Comparison of ENCODE assay signal across 21 cellular contexts in the genomic region with DNA sequence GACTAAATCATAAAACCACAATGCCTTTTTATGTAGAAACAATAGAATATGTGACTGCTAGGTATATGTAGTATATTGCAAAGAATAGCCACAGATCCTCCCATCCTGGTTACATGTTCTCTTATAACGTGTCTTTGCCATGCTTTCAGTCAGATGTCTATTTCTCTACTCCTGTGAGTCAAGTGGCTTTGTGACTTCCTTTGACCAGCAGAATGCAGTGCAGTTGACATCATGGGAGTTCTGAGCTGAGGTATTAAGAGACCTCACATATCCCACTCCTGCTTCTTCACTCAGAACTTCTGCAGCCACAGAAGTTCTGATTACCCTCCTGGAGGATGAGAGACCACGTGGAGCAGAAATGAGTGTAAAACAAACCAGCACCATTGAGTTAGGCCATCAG.
DNase-seq lines count a peak whose midpoint lies in the region; ATAC-seq and TF ChIP-seq lines count a peak whose summit lies in the region.
"Had no signal": no experiment of that assay in that cellular context is flagged by ENCODE, and none has a peak within 500 bp of the region (broad histone marks: within the 10 kb centered on the region; RNA-seq: fewer than 3 reads in every experiment).

No MANE protein-coding gene starts in this region.

- no peaks in the 10 kb centered on the region for H3K9me3 ChIP-seq in endodermal cell (ENCODE audit: control insufficient read depth, low read length)
- H3K9me3 ChIP-seq: esophagus squamous epithelium, tibial artery had no signal

- CTCF ChIA-PET in activated CD8-positive, alpha-beta T cell treated with anti-CD3 and anti-CD28 coated beads for 36 hours (lab: Charles Lee), result interaction anchor here (0.8 to 1.6 kb wide), 2 partner anchors 36 to 42 kb away, joined by 3 to 5 read pairs; no protein-coding TSS in a partner anchor

- peak; percentile 45 for ATAC-seq in activated CD8-positive, alpha-beta T cell treated with anti-CD3 and anti-CD28 coated beads for 36 hours
- peak; percentile 71 for ATAC-seq in stimulated activated naive CD8-positive, alpha-beta T cell treated with anti-CD3 and anti-CD28 coated beads, Interleukin-15, amount 100 ng/mL, for 72 hours
- no peak for ATAC-seq in stimulated activated naive B cell treated with anti-CD40 and anti-IgM and Interleukin-4, amounts not matched to agents 10 μg/mL and 1 μg/mL and 100 μg/mL, for 72 hours (replicated peaks)
- ATAC-seq: effector memory CD8-positive, alpha-beta T cell had no signal

- intact Hi-C loops in activated CD8-positive, alpha-beta T cell treated with anti-CD3 and anti-CD28 coated beads for 36 hours (cut with micrococcal nuclease), result no loop called here

- H3K27me3 Mint-ChIP-seq in activated CD8-positive, alpha-beta T cell treated with anti-CD3 and anti-CD28 coated beads for 36 hours, result no peaks in the 10 kb centered on the region
- H3K27me3 Mint-ChIP-seq in endodermal cell (ENCODE audit: insufficient read depth), result no peaks in the 10 kb centered on the region
- no peaks in the 10 kb centered on the region for H3K27me3 Mint-ChIP-seq in stimulated activated naive CD8-positive, alpha-beta T cell treated with anti-CD3 and anti-CD28 coated beads, Interleukin-15, amount 100 ng/mL, for 72 hours
- H3K27me3 Mint-ChIP-seq in stimulated activated naive B cell treated with anti-CD40 and anti-IgM and Interleukin-4, amounts not matched to agents 10 μg/mL and 1 μg/mL and 100 μg/mL, for 72 hours, result peaks cover 0 to 8% of the 10 kb centered on the region in 2 donors
- H3K27me3 Mint-ChIP-seq: B cell; effector memory CD8-positive, alpha-beta T cell; progenitor cell of endocrine pancreas had no signal

- no peaks in the 10 kb centered on the region for H3K36me3 ChIP-seq in endodermal cell (ENCODE audit: control insufficient read depth, insufficient read depth, low read length)
- H3K36me3 ChIP-seq: esophagus squamous epithelium, tibial artery had no signal

- no peak overlapping the region for H3K27ac Mint-ChIP-seq in activated CD8-positive, alpha-beta T cell treated with anti-CD3 and anti-CD28 coated beads for 36 hours
- no peak overlapping the region for H3K27ac Mint-ChIP-seq in endodermal cell
- H3K27ac Mint-ChIP-seq in stimulated activated naive CD8-positive, alpha-beta T cell treated with anti-CD3 and anti-CD28 coated beads, Interleukin-15, amount 100 ng/mL, for 72 hours, result peak overlapping the region in 1 of 2 donors; percentile 50
- no peak overlapping the region for H3K27ac Mint-ChIP-seq in stimulated activated naive B cell treated with anti-CD40 and anti-IgM and Interleukin-4, amounts not matched to agents 10 μg/mL and 1 μg/mL and 100 μg/mL, for 72 hours
- H3K27ac Mint-ChIP-seq: B cell, progenitor cell of endocrine pancreas had no signal

- H3K9me3 Mint-ChIP-seq in activated CD8-positive, alpha-beta T cell treated with anti-CD3 and anti-CD28 coated beads for 36 hours, result peaks cover 6% of the 10 kb centered on the region
- no peaks in the 10 kb centered on the region for H3K9me3 Mint-ChIP-seq in endodermal cell
- peaks cover 0 to 15% of the 10 kb centered on the region in 2 donors for H3K9me3 Mint-ChIP-seq in stimulated activated naive CD8-positive, alpha-beta T cell treated with anti-CD3 and anti-CD28 coated beads, Interleukin-15, amount 100 ng/mL, for 72 hours
- H3K9me3 Mint-ChIP-seq in stimulated activated naive B cell treated with anti-CD40 and anti-IgM and Interleukin-4, amounts not matched to agents 10 μg/mL and 1 μg/mL and 100 μg/mL, for 72 hours, result peaks cover 0 to 5% of the 10 kb centered on the region in 2 donors
- H3K9me3 Mint-ChIP-seq: effector memory CD8-positive, alpha-beta T cell had no signal

- no peak overlapping the region for H3K9ac ChIP-seq in endodermal cell (ENCODE audit: extremely low read depth, low read length, poor library complexity, severe bottlenecking)

- no peak overlapping the region for H3K27ac ChIP-seq in endodermal cell (ENCODE audit: low read depth, low read length)
- H3K27ac ChIP-seq: esophagus squamous epithelium, tibial artery had no signal

- H3K4me3 ChIP-seq in endodermal cell (ENCODE audit: low read length), result no peak overlapping the region
- H3K4me3 ChIP-seq: esophagus squamous epithelium, tibial artery had no signal

- peaks cover 51% of the 10 kb centered on the region for H3K36me3 Mint-ChIP-seq in activated CD8-positive, alpha-beta T cell treated with anti-CD3 and anti-CD28 coated beads for 36 hours (ENCODE audit: low read depth)
- H3K36me3 Mint-ChIP-seq in endodermal cell (ENCODE audit: low read depth), result no peaks in the 10 kb centered on the region
- H3K36me3 Mint-ChIP-seq in stimulated activated naive B cell treated with anti-CD40 and anti-IgM and Interleukin-4, amounts not matched to agents 10 μg/mL and 1 μg/mL and 100 μg/mL, for 72 hours, result peaks cover 0 to 4% of the 10 kb centered on the region in 2 donors

- no peak for TF ChIP-seq CTCF in activated CD8-positive, alpha-beta T cell treated with anti-CD3 and anti-CD28 coated beads for 36 hours (IDR thresholded peaks at IDR 0.05)
- no peak for TF ChIP-seq CTCF in endodermal cell (conservative IDR thresholded peaks at IDR 0.05)

- 93 to 100% methylated on average over 2 of the region's 2 CpGs for WGBS in endodermal cell (ENCODE audit: insufficient coverage in 1 of 2, insufficient read length in 1 of 2), 2 experiments

- no peaks in the 10 kb centered on the region for H3K27me3 ChIP-seq in endodermal cell (ENCODE audit: control insufficient read depth, insufficient read depth, low read length, poor library complexity, severe bottlenecking)
- H3K27me3 ChIP-seq: esophagus squamous epithelium, tibial artery had no signal

- peaks cover 59% of the 10 kb centered on the region for H3K4me1 Mint-ChIP-seq in activated CD8-positive, alpha-beta T cell treated with anti-CD3 and anti-CD28 coated beads for 36 hours (ENCODE audit: low read depth)
- peaks cover 6% of the 10 kb centered on the region for H3K4me1 Mint-ChIP-seq in endodermal cell
- H3K4me1 Mint-ChIP-seq in stimulated activated naive CD8-positive, alpha-beta T cell treated with anti-CD3 and anti-CD28 coated beads, Interleukin-15, amount 100 ng/mL, for 72 hours, result peaks cover 79% of the 10 kb centered on the region
- peaks cover 2 to 6% of the 10 kb centered on the region in 2 donors for H3K4me1 Mint-ChIP-seq in stimulated activated naive B cell treated with anti-CD40 and anti-IgM and Interleukin-4, amounts not matched to agents 10 μg/mL and 1 μg/mL and 100 μg/mL, for 72 hours
- H3K4me1 Mint-ChIP-seq: B cell had no signal

- no peaks in the 10 kb centered on the region for H3K4me1 ChIP-seq in endodermal cell (ENCODE audit: control insufficient read depth, insufficient read depth, low read length)

- peak; percentile 44 for DNase-seq in activated CD8-positive, alpha-beta memory T cell treated with anti-CD3 and anti-CD28 coated beads for 24 hours
- no peak for DNase-seq in activated CD8-positive, alpha-beta memory T cell treated with anti-CD3 and anti-CD28 coated beads, Interleukin-2, amount 50 U/mL, for 48 hours
- peak; percentile 33 for DNase-seq in activated CD8-positive, alpha-beta T cell treated with anti-CD3 and anti-CD28 coated beads for 36 hours
- DNase-seq in endodermal cell (peak; percentile 20), DMS79 treated with DMSO at 0.1 percent for 48 hours (lab: John Stamatoyannopoulos, UW) (no peak), C1 segment of cervical spinal cord (lab: John Stamatoyannopoulos, UW) (no peak)
- DNase-seq in stimulated activated naive CD8-positive, alpha-beta T cell treated with anti-CD3 and anti-CD28 coated beads, Interleukin-15, amount 100 ng/mL, for 72 hours, result peak in 1 of 2 donors; percentile 26
- no peak for DNase-seq in stimulated activated naive B cell treated with anti-CD40 and anti-IgM and Interleukin-4, amounts not matched to agents 10 μg/mL and 1 μg/mL and 100 μg/mL, for 72 hours
- DNase-seq: activated CD4-positive, CD25-positive, alpha-beta regulatory T cell; activated naive CD4-positive, alpha-beta T cell treated with Interleukin-2 at 50 U/mL for 16 hours; DMS79; effector memory CD8-positive, alpha-beta T cell; esophagus squamous epithelium; Karpas-422; NCI-H187; NCI-H69; OCI-M1; T-helper 9 cell; tibial artery had no signal

- H3K4me3 Mint-ChIP-seq in activated CD8-positive, alpha-beta T cell treated with anti-CD3 and anti-CD28 coated beads for 36 hours, result no peak overlapping the region
- no peak overlapping the region for H3K4me3 Mint-ChIP-seq in endodermal cell
- no peak overlapping the region for H3K4me3 Mint-ChIP-seq in stimulated activated naive CD8-positive, alpha-beta T cell treated with anti-CD3 and anti-CD28 coated beads, Interleukin-15, amount 100 ng/mL, for 72 hours
- no peak overlapping the region for H3K4me3 Mint-ChIP-seq in stimulated activated naive B cell treated with anti-CD40 and anti-IgM and Interleukin-4, amounts not matched to agents 10 μg/mL and 1 μg/mL and 100 μg/mL, for 72 hours
- H3K4me3 Mint-ChIP-seq: B cell; effector memory CD8-positive, alpha-beta T cell had no signal

- POLR2A ChIA-PET in activated CD8-positive, alpha-beta T cell treated with anti-CD3 and anti-CD28 coated beads for 36 hours (lab: Charles Lee), result no interaction called here

Comparison
In these comparisons a context has a peak if more than half of its experiments do, and no peak if none do; other contexts are left out.
1. DNase-seq: peak in activated CD8-positive, alpha-beta memory T cell treated with anti-CD3 and anti-CD28 coated beads for 24 hours (single experiment), activated CD8-positive, alpha-beta T cell treated with anti-CD3 and anti-CD28 coated beads for 36 hours (single experiment) and endodermal cell (single experiment); none in activated CD8-positive, alpha-beta memory T cell treated with anti-CD3 and anti-CD28 coated beads, Interleukin-2, amount 50 U/mL, for 48 hours (single experiment), DMS79 treated with DMSO at 0.1 percent for 48 hours (single experiment), C1 segment of cervical spinal cord (0 of 14) and stimulated activated naive B cell treated with anti-CD40 and anti-IgM and Interleukin-4, amounts not matched to agents 10 μg/mL and 1 μg/mL and 100 μg/mL, for 72 hours (single experiment).
2. ATAC-seq: peak in activated CD8-positive, alpha-beta T cell treated with anti-CD3 and anti-CD28 coated beads for 36 hours (single experiment) and stimulated activated naive CD8-positive, alpha-beta T cell treated with anti-CD3 and anti-CD28 coated beads, Interleukin-15, amount 100 ng/mL, for 72 hours (single experiment); none in stimulated activated naive B cell treated with anti-CD40 and anti-IgM and Interleukin-4, amounts not matched to agents 10 μg/mL and 1 μg/mL and 100 μg/mL, for 72 hours (0 of 2).